ENCODE assay signal across 16 cellular contexts in the genomic region with DNA sequence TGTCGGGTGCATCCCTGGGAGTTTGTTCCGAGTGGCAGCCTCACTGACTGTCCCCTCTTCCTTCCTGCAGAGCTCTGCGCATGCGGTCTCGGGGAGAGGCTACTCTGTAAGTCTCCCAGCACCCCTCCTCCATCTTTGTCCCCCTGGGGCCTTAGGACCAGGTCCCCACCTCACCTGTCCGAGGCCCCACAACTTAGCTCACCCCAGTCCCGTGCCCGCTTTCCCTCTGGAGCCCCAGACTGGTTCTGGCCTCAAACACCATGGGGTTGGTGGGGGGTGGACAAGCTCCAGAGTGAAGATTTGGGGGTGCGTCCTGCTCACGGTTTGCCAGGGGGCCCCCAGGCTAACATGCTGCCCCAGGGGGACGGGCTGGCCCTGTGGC. TPM values are rescaled to one million over a fixed set of nuclear protein-coding genes. Genes with fewer than 3 reads are reported as not detected.
DNase-seq lines count a peak whose midpoint lies in the region; ATAC-seq lines count a peak whose summit lies in the region.
"Had no signal": no experiment of that assay in that cellular context is flagged by ENCODE, and none has a peak within 500 bp of the region (broad histone marks: within the 10 kb centered on the region; RNA-seq: fewer than 3 reads in every experiment).

No MANE protein-coding gene starts in this region.

- H3K27ac ChIP-seq in BLaER1 (peak overlapping the region; percentile 96), neuronal stem cell (replicated peaks; ENCODE audit: low read length) (no peak overlapping the region)
- H3K27ac ChIP-seq: 22Rv1, A549, C4-2B had no signal

- H4K8ac ChIP-seq in neuronal stem cell (ENCODE audit: low read depth, low read length), result no peak overlapping the region

- H3K23ac ChIP-seq in neuronal stem cell (ENCODE audit: low read depth, low read length, poor library complexity), result no peak overlapping the region

- H3K4me1 ChIP-seq in BLaER1, result peaks cover 99% of the 10 kb centered on the region
- H3K4me1 ChIP-seq in neuronal stem cell (ENCODE audit: control insufficient read depth in 2 of 2, insufficient read depth in 1 of 2, low read depth in 1 of 2, low read length in 2 of 2), result peaks cover 0 to 10% of the 10 kb centered on the region in 2 donors

- ATAC-seq in HG02610 (IDR thresholded peaks at IDR 0.05; ENCODE audit: unreplicated experiment) (no peak), GM19463 (IDR thresholded peaks at IDR 0.05; ENCODE audit: unreplicated experiment) (no peak)
- ATAC-seq: A549; CD8-positive, alpha-beta T cell had no signal

- H3K9me3 ChIP-seq in BLaER1, result no peaks in the 10 kb centered on the region
- H3K9me3 ChIP-seq in neuronal stem cell (replicated peaks in 1 of 2; ENCODE audit: control insufficient read depth in 2 of 2, insufficient read depth in 1 of 2, low read depth in 1 of 2, low read length in 2 of 2), result peaks cover 17 to 23% of the 10 kb centered on the region in 2 donors
- H3K9me3 ChIP-seq: Caco-2 had no signal

- H3K4me3 ChIP-seq in BLaER1 (peak overlapping the region; percentile 61), H7 (ENCODE audit: insufficient read depth, low read depth, low read length) (no peak overlapping the region), neuronal stem cell (ENCODE audit: low read length in 2 of 2) (no peak overlapping the region)
- H3K4me3 ChIP-seq: A549 had no signal

- H3K27me3 ChIP-seq in BLaER1 (no peaks in the 10 kb centered on the region), H7 (ENCODE audit: control insufficient read depth, insufficient read depth, low read length) (no peaks in the 10 kb centered on the region), neuronal stem cell (ENCODE audit: control insufficient read depth in 3 of 3, insufficient read depth in 3 of 3, low read depth in 1 of 3, low read length in 3 of 3) (no peaks in the 10 kb centered on the region)

- no peaks in the 10 kb centered on the region for H3K36me3 ChIP-seq in BLaER1
- H3K36me3 ChIP-seq in H7 (replicated peaks; ENCODE audit: control insufficient read depth, insufficient read depth, low read length), result no peaks in the 10 kb centered on the region
- H3K36me3 ChIP-seq in neuronal stem cell (replicated peaks in 1 of 2; ENCODE audit: control insufficient read depth in 2 of 2, insufficient read depth in 2 of 2, low read length in 2 of 2), result no peaks in the 10 kb centered on the region

- no peak overlapping the region for H2BK120ac ChIP-seq in neuronal stem cell (ENCODE audit: low read depth, low read length)

- no peak overlapping the region for H2AK5ac ChIP-seq in neuronal stem cell (ENCODE audit: low read depth, low read length)

- H2BK15ac ChIP-seq in neuronal stem cell (ENCODE audit: low read length), result no peak overlapping the region

- no peak overlapping the region for H3K4ac ChIP-seq in neuronal stem cell (ENCODE audit: low read length)

- peaks cover 10% of the 10 kb centered on the region for H3K79me1 ChIP-seq in neuronal stem cell (ENCODE audit: low read depth, low read length)

- peak; percentile 65 for DNase-seq in H7
- DNase-seq in neuronal stem cell (ENCODE audit: low spot score), result no peak
- no peak for DNase-seq in activated naive CD4-positive, alpha-beta T cell (lab: John Stamatoyannopoulos, UW)
- DNase-seq: AML-193; Caco-2; Calu3; CD4-positive, alpha-beta T cell; CD8-positive, alpha-beta T cell; DMS79 treated with DMSO at 0.1 percent for 48 hours; GF-D8 had no signal

- H2BK5ac ChIP-seq in neuronal stem cell (ENCODE audit: low read length), result no peak overlapping the region

- peak overlapping the region; percentile 99 for H3K4me2 ChIP-seq in BLaER1
- no peak overlapping the region for H3K4me2 ChIP-seq in neuronal stem cell (ENCODE audit: insufficient read depth, low read length, poor library complexity, severe bottlenecking)
- H3K4me2 ChIP-seq: A549 had no signal

- H4K91ac ChIP-seq in neuronal stem cell (ENCODE audit: low read depth, low read length, poor library complexity), result no peak overlapping the region

- peak overlapping the region; percentile 81 for H3K9ac ChIP-seq in BLaER1
- no peak overlapping the region for H3K9ac ChIP-seq in neuronal stem cell (ENCODE audit: low read depth, low read length, poor library complexity)

- no CpG with 5 or more reads among the region's 11 CpGs for WGBS in neuronal stem cell (ENCODE audit: extremely low coverage in 2 of 2, insufficient read length in 2 of 2, insufficient replicate concordance in 1 of 2), 2 donors

- H4K20me1 ChIP-seq in BLaER1, result no peaks in the 10 kb centered on the region

- H3K14ac ChIP-seq in neuronal stem cell (ENCODE audit: low read length), result peak overlapping the region; percentile 21

- H3K18ac ChIP-seq in neuronal stem cell (ENCODE audit: low read length), result no peak overlapping the region

- no peak overlapping the region for H2AFZ ChIP-seq in neuronal stem cell (ENCODE audit: low read length)

- H2BK12ac ChIP-seq in neuronal stem cell (ENCODE audit: low read length), result no peak overlapping the region

RNA-seq across cellular contexts. Expression of a gene that starts 37.9 kb away (rescaled TPM):
- total RNA-seq in H7 (2014; rRNA removed; shearing (Covaris generic)), result 17.5 and 26.6 TPM in 2 replicates
- polyA plus RNA-seq in neuronal stem cell (2013, experiment 1 of 2), result 61.7 TPM
- polyA plus RNA-seq in neuronal stem cell (2013, experiment 2 of 2), result 70.1 TPM
